ENCODE assay signal across 8 cellular contexts in the genomic region with DNA sequence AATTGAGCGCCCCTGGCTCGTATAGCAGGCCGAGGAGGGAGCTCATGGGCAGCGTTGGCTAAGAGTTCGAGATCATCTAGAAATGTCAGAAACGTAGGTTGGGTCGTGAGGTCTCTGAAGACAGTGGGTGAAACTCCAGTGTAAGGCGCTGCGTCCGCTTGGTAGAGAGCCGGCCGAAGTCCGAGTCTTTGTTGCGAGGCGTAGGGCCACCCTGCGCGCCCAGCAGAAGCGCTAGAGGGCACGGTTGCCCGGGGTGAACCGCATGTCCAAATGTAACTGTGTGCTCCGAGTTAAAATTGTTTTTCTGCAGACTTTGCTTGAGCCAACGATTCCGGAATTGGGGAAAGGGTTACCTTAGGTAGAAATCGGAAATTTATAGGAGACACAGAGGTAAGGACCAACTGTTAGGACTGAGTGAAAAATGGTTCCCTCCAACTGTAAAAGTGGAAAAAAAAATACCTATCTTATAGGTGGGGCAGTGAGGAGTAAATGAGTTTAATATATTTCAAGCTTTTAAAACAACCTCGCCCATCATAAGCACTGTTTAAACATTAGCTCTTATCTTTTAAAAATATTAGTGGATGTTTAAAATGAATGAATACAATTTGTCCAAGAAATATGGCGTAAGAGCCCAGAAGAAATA. TPM values are rescaled to one million over a fixed set of nuclear protein-coding genes. Genes with fewer than 3 reads are reported as not detected.
DNase-seq lines count a peak whose midpoint lies in the region; ATAC-seq and TF ChIP-seq lines count a peak whose summit lies in the region.

No MANE protein-coding gene starts in this region.

- no peaks in the 10 kb centered on the region for H3K27me3 ChIP-seq in vagina

- H3K36me3 Mint-ChIP-seq in natural killer cell treated with Interleukin-12 subunit alpha and Interleukin-12 subunit beta and Interleukin-15 and Interleukin-18, amount 100 ng/mL, for 72 hours: peaks cover 5% of the 10 kb centered on the region

- no peaks in the 10 kb centered on the region for H3K9me3 ChIP-seq in vagina

- H3K36me3 ChIP-seq in vagina: no peaks in the 10 kb centered on the region

- no peaks in the 10 kb centered on the region for H3K27me3 Mint-ChIP-seq in natural killer cell treated with Interleukin-12 subunit alpha and Interleukin-12 subunit beta and Interleukin-15 and Interleukin-18, amount 100 ng/mL, for 72 hours

- peak overlapping the region; percentile 94 for H3K4me3 Mint-ChIP-seq in natural killer cell treated with Interleukin-12 subunit alpha and Interleukin-12 subunit beta and Interleukin-15 and Interleukin-18, amount 100 ng/mL, for 72 hours

- peak overlapping the region; percentile 99 for H3K27ac ChIP-seq in vagina

- no peaks in the 10 kb centered on the region for H3K9me3 Mint-ChIP-seq in natural killer cell treated with Interleukin-12 subunit alpha and Interleukin-12 subunit beta and Interleukin-15 and Interleukin-18, amount 100 ng/mL, for 72 hours

- H3K4me1 ChIP-seq in vagina: peaks cover 35% of the 10 kb centered on the region

- DNase-seq in AG20443 (ENCODE audit: low spot score): peak; percentile 79
- DNase-seq in NCI-H748 treated with DMSO at 0.1 percent for 48 hours (lab: John Stamatoyannopoulos, UW): peak; percentile 35
- DNase-seq in activated naive CD4-positive, alpha-beta T cell treated with Interleukin-2 at 50 U/mL for 16 hours: peak; percentile 54
- peak; percentile 70 to 90 for DNase-seq in foreskin fibroblast
- DNase-seq in natural killer cell treated with Interleukin-12 subunit alpha and Interleukin-12 subunit beta and Interleukin-15 and Interleukin-18, amount 100 ng/mL, for 72 hours (ENCODE audit: low spot score): peak; percentile 67
- peak in 1 of 2 donors; percentile 94 for DNase-seq in vagina (ENCODE audit: extremely low spot score in 2 of 2)

- peak overlapping the region; percentile 95 to 100 for H3K27ac Mint-ChIP-seq in natural killer cell treated with Interleukin-12 subunit alpha and Interleukin-12 subunit beta and Interleukin-15 and Interleukin-18, amount 100 ng/mL, for 72 hours

- TF ChIP-seq POLR2A in vagina (IDR thresholded peaks at IDR 0.05): no peak

- TF ChIP-seq CTCF in foreskin fibroblast (IDR thresholded peaks at IDR 0.05; ENCODE audit: low read depth, low read length) (peak; percentile 60), vagina (IDR thresholded peaks at IDR 0.05) (peak in 2 of 3 experiments; percentile 21 to 30)

- ATAC-seq in GM18502 (IDR thresholded peaks at IDR 0.05; ENCODE audit: poor library complexity, unreplicated experiment) (peak; percentile 8), HG03135 (IDR thresholded peaks at IDR 0.05; ENCODE audit: unreplicated experiment) (peak; percentile 12)
- peak; percentile 41 to 45 for ATAC-seq in natural killer cell treated with Interleukin-12 subunit alpha and Interleukin-12 subunit beta and Interleukin-15 and Interleukin-18, amount 100 ng/mL, for 72 hours

- H3K4me3 ChIP-seq in foreskin fibroblast (ENCODE audit: low read depth in 1 of 2, low read length in 2 of 2): peak overlapping the region; percentile 75 to 91
- peak overlapping the region; percentile 77 to 96 for H3K4me3 ChIP-seq in vagina

- peaks cover 35 to 57% of the 10 kb centered on the region in 2 donors for H3K4me1 Mint-ChIP-seq in natural killer cell treated with Interleukin-12 subunit alpha and Interleukin-12 subunit beta and Interleukin-15 and Interleukin-18, amount 100 ng/mL, for 72 hours (ENCODE audit: low read depth in 2 of 2)

- intact Hi-C loops in vagina (cut with DNase I): loop anchor here (5.0 kb wide), 2 partner anchors 42 to 162 kb away; a partner anchor contains a TSS

RNA-seq across cellular contexts. Expression of a gene that starts 1.0 kb away (rescaled TPM):
- total RNA-seq in natural killer cell treated with Interleukin-12 subunit alpha and Interleukin-12 subunit beta and Interleukin-15 and Interleukin-18, amount 100 ng/mL, for 72 hours: 10 to 100 TPM; 34.9 to 41.4 TPM
- total RNA-seq in vagina: 71.0 TPM
